ENCODE assay signal across 8 cellular contexts in genomic region chr5:158953929-158954534, GRCh38.
DNase-seq lines count a peak whose midpoint lies in the region; ATAC-seq and TF ChIP-seq lines count a peak whose summit lies in the region.

No MANE protein-coding gene starts in this region.

- H3K27ac Mint-ChIP-seq in CD14-positive monocyte, result peak overlapping the region; percentile 19 to 89 (median 57)
- no peak overlapping the region for H3K27ac Mint-ChIP-seq in activated T-helper 2 cell treated with anti-CD3 and anti-CD28 coated beads, Interferon-gamma antibody, Interleukin-2, Interleukin-4, amounts not matched to agents 10 μg/mL and 5 μg/mL and 100 μg/mL, durations not matched to agents 14 hours and 24 hours and 36 hours

- DNase-seq in CD14-positive monocyte (ENCODE audit: low spot score), result no peak
- peak; percentile 95 to 96 for DNase-seq in NOMO-1 (lab: John Stamatoyannopoulos, UW; ENCODE audit: unreplicated experiment in 2 of 2)
- no peak for DNase-seq in NCI-H510A (lab: John Stamatoyannopoulos, UW)
- DNase-seq in activated T-helper 2 cell treated with anti-CD3 and anti-CD28 coated beads, Interferon-gamma antibody, Interleukin-2, Interleukin-4, amounts not matched to agents 10 μg/mL and 5 μg/mL and 100 μg/mL, durations not matched to agents 14 hours and 24 hours and 36 hours (ENCODE audit: low spot score), result no peak
- no peak for DNase-seq in posterior vena cava (ENCODE audit: low spot score)
- no peak for DNase-seq in foreskin keratinocyte

- peak; percentile 78 for ATAC-seq in GM19351 (IDR thresholded peaks at IDR 0.05; ENCODE audit: unreplicated experiment)
- ATAC-seq in HG02981 (IDR thresholded peaks at IDR 0.05; ENCODE audit: unreplicated experiment), result peak; percentile 86
- no peak for ATAC-seq in foreskin keratinocyte

- H3K9me3 Mint-ChIP-seq in CD14-positive monocyte, result no peaks in the 10 kb centered on the region
- H3K9me3 Mint-ChIP-seq in activated T-helper 2 cell treated with anti-CD3 and anti-CD28 coated beads, Interferon-gamma antibody, Interleukin-2, Interleukin-4, amounts not matched to agents 10 μg/mL and 5 μg/mL and 100 μg/mL, durations not matched to agents 14 hours and 24 hours and 36 hours, result no peaks in the 10 kb centered on the region

- intact Hi-C loops in CD14-positive monocyte (cut with micrococcal nuclease) (no loop called here), posterior vena cava (cut with DNase I) (no loop called here)
- intact Hi-C loops in activated T-helper 2 cell treated with anti-CD3 and anti-CD28 coated beads, Interferon-gamma antibody, Interleukin-2, Interleukin-4, amounts not matched to agents 10 μg/mL and 5 μg/mL and 100 μg/mL, durations not matched to agents 14 hours and 24 hours and 36 hours (cut with micrococcal nuclease), result no loop called here

- no peaks in the 10 kb centered on the region for H3K36me3 Mint-ChIP-seq in CD14-positive monocyte
- H3K36me3 Mint-ChIP-seq in activated T-helper 2 cell treated with anti-CD3 and anti-CD28 coated beads, Interferon-gamma antibody, Interleukin-2, Interleukin-4, amounts not matched to agents 10 μg/mL and 5 μg/mL and 100 μg/mL, durations not matched to agents 14 hours and 24 hours and 36 hours (ENCODE audit: low read depth), result no peaks in the 10 kb centered on the region

- peaks cover 17% of the 10 kb centered on the region for H3K4me1 Mint-ChIP-seq in CD14-positive monocyte
- no peaks in the 10 kb centered on the region for H3K4me1 Mint-ChIP-seq in activated T-helper 2 cell treated with anti-CD3 and anti-CD28 coated beads, Interferon-gamma antibody, Interleukin-2, Interleukin-4, amounts not matched to agents 10 μg/mL and 5 μg/mL and 100 μg/mL, durations not matched to agents 14 hours and 24 hours and 36 hours (ENCODE audit: low read depth)

- peaks cover 0 to 2% (median 2%) of the 10 kb centered on the region in 3 donors for H3K27me3 Mint-ChIP-seq in CD14-positive monocyte (ENCODE audit: low read depth in 3 of 3)
- H3K27me3 Mint-ChIP-seq in activated T-helper 2 cell treated with anti-CD3 and anti-CD28 coated beads, Interferon-gamma antibody, Interleukin-2, Interleukin-4, amounts not matched to agents 10 μg/mL and 5 μg/mL and 100 μg/mL, durations not matched to agents 14 hours and 24 hours and 36 hours (ENCODE audit: low read depth), result no peaks in the 10 kb centered on the region

- no peaks in the 10 kb centered on the region for H3K27me3 ChIP-seq in foreskin keratinocyte

- no peak for TF ChIP-seq CTCF in CD14-positive monocyte (IDR thresholded peaks at IDR 0.05)
- no peak for TF ChIP-seq CTCF in foreskin keratinocyte (conservative IDR thresholded peaks at IDR 0.05)

- H3K4me1 ChIP-seq in foreskin keratinocyte, result no peaks in the 10 kb centered on the region

- no peak overlapping the region for H3K27ac ChIP-seq in foreskin keratinocyte

- H3K4me3 Mint-ChIP-seq in CD14-positive monocyte, result peak overlapping the region; percentile 74 to 87
- H3K4me3 Mint-ChIP-seq in activated T-helper 2 cell treated with anti-CD3 and anti-CD28 coated beads, Interferon-gamma antibody, Interleukin-2, Interleukin-4, amounts not matched to agents 10 μg/mL and 5 μg/mL and 100 μg/mL, durations not matched to agents 14 hours and 24 hours and 36 hours (ENCODE audit: low read depth), result no peak overlapping the region

Comparison
In these comparisons a context has a peak if more than half of its experiments do, and no peak if none do; other contexts are left out.
1. DNase-seq: peak in NOMO-1 (2 of 2); none in CD14-positive monocyte (single experiment), NCI-H510A (single experiment), activated T-helper 2 cell treated with anti-CD3 and anti-CD28 coated beads, Interferon-gamma antibody, Interleukin-2, Interleukin-4, amounts not matched to agents 10 μg/mL and 5 μg/mL and 100 μg/mL, durations not matched to agents 14 hours and 24 hours and 36 hours (single experiment), posterior vena cava (single experiment) and foreskin keratinocyte (0 of 2).